In the genomic region with DNA sequence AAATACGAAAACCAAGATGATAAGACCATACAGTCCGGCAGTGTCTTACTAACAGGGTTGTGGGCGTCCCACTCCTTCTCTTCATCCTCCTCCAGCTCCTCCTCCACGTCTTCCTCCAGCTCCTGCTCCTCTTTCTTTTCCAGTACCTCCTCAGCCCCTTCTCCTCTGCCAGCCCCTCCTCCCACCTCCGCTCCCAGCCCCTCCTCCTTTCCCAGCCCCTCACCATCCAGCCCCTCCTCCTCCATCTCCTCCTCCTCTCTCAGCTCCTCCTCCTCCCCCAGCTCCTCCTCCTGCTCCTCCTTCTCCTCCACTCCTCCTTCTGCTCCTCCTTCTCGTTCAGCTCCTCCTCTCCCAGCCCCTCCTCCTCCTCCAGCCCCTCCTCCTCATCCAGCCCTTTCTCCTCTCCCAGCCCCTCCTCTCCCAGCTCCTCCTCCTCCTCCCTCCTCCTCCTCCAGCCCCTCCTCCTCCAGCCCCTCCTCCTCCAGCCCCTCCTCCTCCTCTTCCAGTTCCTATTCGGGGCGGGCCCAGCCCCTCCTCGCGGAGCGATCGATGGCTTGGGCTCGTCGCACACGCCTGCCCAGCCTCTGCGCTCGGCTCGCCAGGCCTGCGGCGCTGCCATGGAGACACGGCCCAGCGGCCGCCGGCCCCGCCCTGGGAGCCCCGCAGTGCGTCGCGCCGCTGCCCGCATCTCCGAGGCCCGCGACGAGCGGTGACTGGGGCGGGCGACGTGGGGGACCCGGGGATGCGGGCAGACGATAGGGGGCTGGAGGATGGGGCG, we compare ENCODE assay signal across 8 cellular contexts. TPM values are rescaled to one million over a fixed set of nuclear protein-coding genes. Genes with fewer than 3 reads are reported as not detected.
DNase-seq lines count a peak whose midpoint lies in the region; ATAC-seq lines count a peak whose summit lies in the region.

A gene with protein sequence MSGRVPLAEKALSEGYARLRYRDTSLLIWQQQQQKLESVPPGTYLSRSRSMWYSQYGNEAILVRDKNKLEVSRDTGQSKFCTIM (plus strand): TSS at position 654 of the 778 bp plus-strand sequence. CDS start 1,267 bp downstream, outside the sequence.

- H3K27ac Mint-ChIP-seq in activated T-helper 1 cell treated with anti-CD3 and anti-CD28 coated beads, Interleukin-12 subunit alpha, Interleukin-12 subunit beta, Interleukin-2, Interleukin-4 antibody, amounts not matched to agents 30 ng/mL and 10 ng/mL and 1 ng/mL, durations not matched to agents 14 hours and 24 hours and 36 hours = no peak within 1 kb of the TSS
- H3K27ac Mint-ChIP-seq in naive B cell = peak within 1 kb of the TSS; percentile 70 to 98 (median 85)
- no peak within 1 kb of the TSS for H3K27ac Mint-ChIP-seq in stimulated activated effector memory CD8-positive, alpha-beta T cell treated with anti-CD3 and anti-CD28 coated beads, Interleukin-12 subunit alpha, Interleukin-12 subunit beta, amount 100 ng/mL, for 72 hours

- DNase-seq in DMS153 treated with DMSO at 0.1 percent for 48 hours (lab: John Stamatoyannopoulos, UW; ENCODE audit: unreplicated experiment) (peak; percentile 92), Kasumi-1 (lab: John Stamatoyannopoulos, UW) (peak; percentile 89 to 98), RPMI8226 (peak; percentile 100), fibroblast of gingiva (ENCODE audit: low read depth) (peak; percentile 100), naive B cell (peak; percentile 92)
- peak; percentile 92 for DNase-seq in activated T-helper 1 cell treated with anti-CD3 and anti-CD28 coated beads, Interleukin-12 subunit alpha, Interleukin-12 subunit beta, Interleukin-2, Interleukin-4 antibody, amounts not matched to agents 30 ng/mL and 10 ng/mL and 1 ng/mL, durations not matched to agents 14 hours and 24 hours and 36 hours (ENCODE audit: low spot score)
- DNase-seq in stimulated activated effector memory CD8-positive, alpha-beta T cell treated with anti-CD3 and anti-CD28 coated beads, Interleukin-12 subunit alpha, Interleukin-12 subunit beta, amount 100 ng/mL, for 72 hours (ENCODE audit: low spot score in 2 of 2) = peak; percentile 81 to 90

- peak within 1 kb of the TSS; percentile 79 for H3K4me3 Mint-ChIP-seq in activated T-helper 1 cell treated with anti-CD3 and anti-CD28 coated beads, Interleukin-12 subunit alpha, Interleukin-12 subunit beta, Interleukin-2, Interleukin-4 antibody, amounts not matched to agents 30 ng/mL and 10 ng/mL and 1 ng/mL, durations not matched to agents 14 hours and 24 hours and 36 hours
- peak within 1 kb of the TSS; percentile 78 to 91 (median 84) for H3K4me3 Mint-ChIP-seq in naive B cell
- peak within 1 kb of the TSS; percentile 71 for H3K4me3 Mint-ChIP-seq in stimulated activated effector memory CD8-positive, alpha-beta T cell treated with anti-CD3 and anti-CD28 coated beads, Interleukin-12 subunit alpha, Interleukin-12 subunit beta, amount 100 ng/mL, for 72 hours

- no peaks in the 10 kb centered on the region for H3K9me3 Mint-ChIP-seq in activated T-helper 1 cell treated with anti-CD3 and anti-CD28 coated beads, Interleukin-12 subunit alpha, Interleukin-12 subunit beta, Interleukin-2, Interleukin-4 antibody, amounts not matched to agents 30 ng/mL and 10 ng/mL and 1 ng/mL, durations not matched to agents 14 hours and 24 hours and 36 hours
- no peaks in the 10 kb centered on the region for H3K9me3 Mint-ChIP-seq in naive B cell
- H3K9me3 Mint-ChIP-seq in stimulated activated effector memory CD8-positive, alpha-beta T cell treated with anti-CD3 and anti-CD28 coated beads, Interleukin-12 subunit alpha, Interleukin-12 subunit beta, amount 100 ng/mL, for 72 hours = no peaks in the 10 kb centered on the region

- intact Hi-C loops in activated T-helper 1 cell treated with anti-CD3 and anti-CD28 coated beads, Interleukin-12 subunit alpha, Interleukin-12 subunit beta, Interleukin-2, Interleukin-4 antibody, amounts not matched to agents 30 ng/mL and 10 ng/mL and 1 ng/mL, durations not matched to agents 14 hours and 24 hours and 36 hours (cut with micrococcal nuclease) = loop anchor here (1.0 to 5.0 kb wide), 6 partner anchors 33 to 608 kb away; a partner anchor contains a TSS

- ATAC-seq in GM21825 (IDR thresholded peaks at IDR 0.05; ENCODE audit: unreplicated experiment) (peak; percentile 70), naive B cell (ENCODE audit: low read depth in 2 of 2) (peak; percentile 88 to 90)
- peak; percentile 94 for ATAC-seq in stimulated activated effector memory CD8-positive, alpha-beta T cell treated with anti-CD3 and anti-CD28 coated beads, Interleukin-12 subunit alpha, Interleukin-12 subunit beta, amount 100 ng/mL, for 72 hours

- H3K27me3 Mint-ChIP-seq in activated T-helper 1 cell treated with anti-CD3 and anti-CD28 coated beads, Interleukin-12 subunit alpha, Interleukin-12 subunit beta, Interleukin-2, Interleukin-4 antibody, amounts not matched to agents 30 ng/mL and 10 ng/mL and 1 ng/mL, durations not matched to agents 14 hours and 24 hours and 36 hours (ENCODE audit: insufficient read depth) = no peaks in the 10 kb centered on the region
- no peaks in the 10 kb centered on the region for H3K27me3 Mint-ChIP-seq in naive B cell

- H3K4me1 Mint-ChIP-seq in activated T-helper 1 cell treated with anti-CD3 and anti-CD28 coated beads, Interleukin-12 subunit alpha, Interleukin-12 subunit beta, Interleukin-2, Interleukin-4 antibody, amounts not matched to agents 30 ng/mL and 10 ng/mL and 1 ng/mL, durations not matched to agents 14 hours and 24 hours and 36 hours (ENCODE audit: low read depth) = no peaks in the 10 kb centered on the region
- peaks cover 10 to 28% (median 12%) of the 10 kb centered on the region in 3 donors for H3K4me1 Mint-ChIP-seq in naive B cell
- H3K4me1 Mint-ChIP-seq in stimulated activated effector memory CD8-positive, alpha-beta T cell treated with anti-CD3 and anti-CD28 coated beads, Interleukin-12 subunit alpha, Interleukin-12 subunit beta, amount 100 ng/mL, for 72 hours = peaks cover 10% of the 10 kb centered on the region

- peaks cover 3% of the 10 kb centered on the region for H3K36me3 Mint-ChIP-seq in activated T-helper 1 cell treated with anti-CD3 and anti-CD28 coated beads, Interleukin-12 subunit alpha, Interleukin-12 subunit beta, Interleukin-2, Interleukin-4 antibody, amounts not matched to agents 30 ng/mL and 10 ng/mL and 1 ng/mL, durations not matched to agents 14 hours and 24 hours and 36 hours (ENCODE audit: low read depth)
- H3K36me3 Mint-ChIP-seq in naive B cell = no peaks in the 10 kb centered on the region
- H3K36me3 Mint-ChIP-seq in stimulated activated effector memory CD8-positive, alpha-beta T cell treated with anti-CD3 and anti-CD28 coated beads, Interleukin-12 subunit alpha, Interleukin-12 subunit beta, amount 100 ng/mL, for 72 hours = no peaks in the 10 kb centered on the region

RNA-seq across cellular contexts. Expression of the gene that starts here (rescaled TPM):
- total RNA-seq in activated T-helper 1 cell treated with anti-CD3 and anti-CD28 coated beads, Interleukin-12 subunit alpha, Interleukin-12 subunit beta, Interleukin-2, Interleukin-4 antibody, amounts not matched to agents 30 ng/mL and 10 ng/mL and 1 ng/mL, durations not matched to agents 14 hours and 24 hours and 36 hours = 12.3 and 14.5 TPM in 2 replicates
- 10 to 100 TPM; 31.3 to 45.1 (median 35.9) TPM for polyA plus RNA-seq in naive B cell (ENCODE audit: low read depth in 6 of 6)

Comparison
In these comparisons a context has a peak if more than half of its experiments do, and no peak if none do; other contexts are left out.
1. Peak in every context shown above with its lines: DNase-seq and ATAC-seq.
2. H3K27ac Mint-ChIP-seq: peak in naive B cell (6 of 6); none in activated T-helper 1 cell treated with anti-CD3 and anti-CD28 coated beads, Interleukin-12 subunit alpha, Interleukin-12 subunit beta, Interleukin-2, Interleukin-4 antibody, amounts not matched to agents 30 ng/mL and 10 ng/mL and 1 ng/mL, durations not matched to agents 14 hours and 24 hours and 36 hours (single experiment) and stimulated activated effector memory CD8-positive, alpha-beta T cell treated with anti-CD3 and anti-CD28 coated beads, Interleukin-12 subunit alpha, Interleukin-12 subunit beta, amount 100 ng/mL, for 72 hours (single experiment).